30 cellular contexts compared by ENCODE assay signal in the genomic region with DNA sequence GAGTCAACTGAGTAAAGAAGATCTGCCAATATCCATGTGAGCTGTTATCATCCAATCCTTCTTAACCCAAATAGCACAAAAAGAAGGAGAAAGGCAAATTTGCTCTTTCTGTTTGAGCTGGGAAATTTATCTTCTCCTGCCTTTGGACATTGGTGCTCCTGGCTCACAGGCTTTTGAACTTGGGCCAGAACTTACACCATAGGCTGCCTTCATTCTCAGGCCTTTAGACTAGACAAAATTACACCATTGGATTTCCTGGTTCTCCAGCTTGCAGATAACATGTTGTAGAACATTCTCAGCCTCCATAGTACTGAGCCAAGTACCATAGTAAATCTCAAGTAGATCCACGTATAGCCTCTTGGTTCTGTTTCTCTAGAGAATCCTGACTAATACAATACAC.
"Had no signal": no experiment of that assay in that cellular context is flagged by ENCODE, and none has a peak within 500 bp of the region (broad histone marks: within the 10 kb centered on the region; RNA-seq: fewer than 3 reads in every experiment).

No MANE protein-coding gene starts in this region.

- H3K4me3 ChIP-seq: ascending aorta, esophagus squamous epithelium, gastrocnemius medialis, heart left ventricle had no signal

- H3K36me3 ChIP-seq: ascending aorta, brain microvascular endothelial cell, esophagus squamous epithelium, gastrocnemius medialis, heart left ventricle had no signal

- H3K9me3 ChIP-seq: ascending aorta, esophagus squamous epithelium, gastrocnemius medialis, heart left ventricle had no signal

- ATAC-seq: activated CD4-positive, alpha-beta T cell treated with anti-CD3 and anti-CD28 coated beads for 36 hours; activated CD8-positive, alpha-beta memory T cell treated with anti-CD3 and anti-CD28 coated beads, Interleukin-2, amount 10 ng/mL, durations not matched to agents 7 days and 5 days; activated CD8-positive, alpha-beta T cell treated with anti-CD3 and anti-CD28 coated beads, Interleukin-2, amount 10 ng/mL, durations not matched to agents 7 days and 5 days; activated naive CD4-positive, alpha-beta T cell treated with anti-CD3 and anti-CD28 coated beads, Interleukin-2, amount 50 U/mL, for 72 hours; activated T-cell treated with anti-CD3 and anti-CD28 coated beads, Interleukin-2, amount 50 U/mL, for 72 hours; foreskin keratinocyte; gastrocnemius medialis; heart left ventricle had no signal

- FAIRE-seq: bronchial epithelial cell, colon, endometrium, endothelial cell of umbilical vein had no signal

- DNase-seq: activated CD4-positive, alpha-beta memory T cell treated with anti-CD3 and anti-CD28 coated beads for 36 hours; activated CD4-positive, alpha-beta T cell treated with anti-CD3 and anti-CD28 coated beads for 36 hours; activated CD4-positive, alpha-beta T cell treated with anti-CD3 and anti-CD28 coated beads, Interleukin-2, amount 10 ng/mL, durations not matched to agents 24 days and 14 days; activated CD4-positive, CD25-positive, alpha-beta regulatory T cell; activated CD4-positive, CD25-positive, alpha-beta regulatory T cell treated with anti-CD3 and anti-CD28 coated beads, Interleukin-2, amount 50 U/mL, for 72 hours; activated CD8-positive, alpha-beta memory T cell treated with anti-CD3 and anti-CD28 coated beads, Interleukin-2, amount 10 ng/mL, durations not matched to agents 7 days and 5 days; activated CD8-positive, alpha-beta memory T cell treated with anti-CD3 and anti-CD28 coated beads, Interleukin-2, amount 50 U/mL, for 4 hours; activated CD8-positive, alpha-beta T cell treated with anti-CD3 and anti-CD28 coated beads, Interleukin-2, amount 10 ng/mL, durations not matched to agents 7 days and 5 days; activated gamma-delta T cell; activated naive CD4-positive, alpha-beta T cell; activated naive CD4-positive, alpha-beta T cell treated with anti-CD3 and anti-CD28 coated beads, Interleukin-2, amount 10 ng/mL, durations not matched to agents 7 days and 5 days; activated naive CD8-positive, alpha-beta T cell treated with anti-CD3 and anti-CD28 coated beads, Interleukin-2, amount 10 ng/mL, durations not matched to agents 7 days and 5 days; activated T-cell treated with anti-CD3 and anti-CD28 coated beads, Interleukin-2, amount 50 U/mL, for 24 hours; activated T-cell treated with anti-CD3 and anti-CD28 coated beads, Interleukin-2, amount 50 U/mL, for 72 hours; brain microvascular endothelial cell; cortex of kidney; effector CD8-positive, alpha-beta T cell; esophagus squamous epithelium; foreskin keratinocyte; gastrocnemius medialis; glutamatergic neuron; heart left ventricle; T-helper 2 cell had no signal

- H3K27ac ChIP-seq: ascending aorta, brain microvascular endothelial cell, epithelial cell of prostate, esophagus squamous epithelium, foreskin keratinocyte, gastrocnemius medialis, heart left ventricle had no signal

- H3K27me3 ChIP-seq: ascending aorta, brain microvascular endothelial cell, esophagus squamous epithelium, foreskin keratinocyte, gastrocnemius medialis, heart left ventricle had no signal

- H3K4me1 ChIP-seq: ascending aorta, esophagus squamous epithelium, foreskin keratinocyte, gastrocnemius medialis, heart left ventricle had no signal
